Comparison of ENCODE assay signal across 8 cellular contexts in the genomic region with DNA sequence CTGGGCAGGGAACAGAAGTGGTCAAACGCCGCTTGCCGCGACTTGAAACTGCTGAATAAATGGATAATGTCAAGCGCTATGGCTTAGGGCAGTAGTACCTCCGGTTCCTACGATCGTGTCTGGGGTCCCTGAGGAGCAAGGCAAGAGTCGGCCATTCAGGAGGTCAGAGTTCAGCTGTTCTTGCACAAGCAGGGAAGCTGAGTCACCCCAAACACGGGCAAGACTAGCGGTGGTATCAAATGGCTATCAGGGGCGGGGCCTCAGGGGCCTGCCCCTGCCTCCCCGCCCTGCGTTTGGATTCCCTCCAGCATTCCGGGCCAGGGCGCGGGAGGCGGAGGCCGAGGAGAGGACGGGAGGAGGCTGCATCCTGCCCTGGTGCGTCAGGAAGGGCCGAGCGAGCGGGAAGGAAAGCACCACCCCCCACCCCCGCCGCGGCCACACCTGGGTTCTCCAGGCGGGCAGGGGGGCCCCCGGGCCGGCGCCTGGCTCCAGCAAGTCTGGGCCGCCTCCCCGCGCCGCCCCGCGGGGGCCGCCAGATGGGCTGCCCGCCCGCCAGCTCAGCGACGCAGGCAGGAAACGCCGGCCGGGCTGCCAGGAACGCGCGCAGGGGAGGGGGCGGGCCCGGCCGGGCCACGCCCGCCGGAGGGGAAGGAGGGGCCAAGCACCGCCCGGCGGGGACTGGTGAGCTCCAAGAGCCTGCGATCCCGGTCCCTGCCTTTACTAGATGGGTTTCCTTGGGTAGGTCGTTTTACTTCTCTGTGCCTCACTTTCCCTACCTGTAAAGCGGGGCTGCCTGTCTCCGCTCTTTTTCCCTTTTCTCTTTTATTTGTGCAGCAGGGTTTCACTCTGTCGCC. TPM values are rescaled to one million over a fixed set of nuclear protein-coding genes. Genes with fewer than 3 reads are reported as not detected.
DNase-seq lines count a peak whose midpoint lies in the region; ATAC-seq and TF ChIP-seq lines count a peak whose summit lies in the region.

No MANE protein-coding gene starts in this region.

- peak; percentile 79 to 97 (median 93) for TF ChIP-seq EP300 in upper lobe of left lung (IDR thresholded peaks at IDR 0.05)

- intact Hi-C loops in heart right ventricle (cut with DNase I) = loop anchor here in 6 of 10 donors (1.0 to 5.0 kb wide), 5 partner anchors 32 to 149 kb away; partner anchors contain the start of genes ID1 (in 5 of the 6) and BCL2L1 (in 1 of the 6)
- intact Hi-C loops in posterior cingulate gyrus (cut with DNase I) = loop anchor here (5.0 kb wide), 1 partner anchor 149 kb away; the partner anchor contains the start of gene BCL2L1

- H3K4me1 ChIP-seq in heart right ventricle (peaks cover 4 to 63% (median 39%) of the 10 kb centered on the region in 9 donors), upper lobe of left lung (peaks cover 35 to 55% (median 49%) of the 10 kb centered on the region in 4 donors)

- peak; percentile 89 for ATAC-seq in HG02798 (IDR thresholded peaks at IDR 0.05; ENCODE audit: poor library complexity, unreplicated experiment)
- ATAC-seq in heart right ventricle = peak; percentile 88 to 92 (median 90)
- ATAC-seq in upper lobe of left lung (ENCODE audit: low FRiP score in 2 of 2) = peak; percentile 94 to 95

- WGBS in adipose tissue, 3 donors = 0 to 1% (median 1%) methylated on average over 34 to 62 of the region's 63 CpGs
- 1% methylated on average over 59 to 63 of the region's 63 CpGs for WGBS in heart right ventricle, 2 donors
- WGBS in upper lobe of left lung, 2 donors = 1% methylated on average over 14 to 38 of the region's 63 CpGs

- H3K27me3 ChIP-seq in heart right ventricle (no peaks in the 10 kb centered on the region), upper lobe of left lung (no peaks in the 10 kb centered on the region)

- H3K36me3 ChIP-seq in heart right ventricle = peaks cover 0 to 26% (median 0%) of the 10 kb centered on the region in 9 donors
- H3K36me3 ChIP-seq in upper lobe of left lung = peaks cover 0 to 14% (median 3%) of the 10 kb centered on the region in 4 donors

- peak; percentile 97 for DNase-seq in NCI-H1417 treated with DMSO at 0.1 percent for 48 hours (lab: John Stamatoyannopoulos, UW)
- peak; percentile 98 to 100 for DNase-seq in SW 1271 (lab: John Stamatoyannopoulos, UW)
- DNase-seq in heart right ventricle = peak; percentile 93 to 96
- peak; percentile 70 to 98 (median 84) for DNase-seq in posterior cingulate gyrus
- DNase-seq in upper lobe of left lung = peak; percentile 97 to 99

- TF ChIP-seq POLR2A in upper lobe of left lung (IDR thresholded peaks at IDR 0.05) = peak in 3 of 4 donors; percentile 78 to 94 (median 79)

- H3K27ac ChIP-seq in adipose tissue (ENCODE audit: low read depth, low read length) (peak overlapping the region; percentile 95), heart right ventricle (peak overlapping the region; percentile 87 to 96 (median 93)), upper lobe of left lung (peak overlapping the region; percentile 89 to 97 (median 92))

- TF ChIP-seq CTCF in GM12875 (IDR thresholded peaks at IDR 0.05; ENCODE audit: borderline replicate concordance, insufficient read depth, low read depth, low read length) (no peak), heart right ventricle (IDR thresholded peaks at IDR 0.05) (peak in 1 of 9 donors; percentile 6), upper lobe of left lung (IDR thresholded peaks at IDR 0.05) (peak in 3 of 6 experiments; percentile 16 to 39 (median 17))

- peak overlapping the region; percentile 51 for H3K4me3 ChIP-seq in GM12875 (ENCODE audit: low read depth, low read length)
- H3K4me3 ChIP-seq in heart right ventricle = peak overlapping the region; percentile 22 to 69 (median 56)
- H3K4me3 ChIP-seq in upper lobe of left lung = peak overlapping the region; percentile 32 to 58 (median 50)

- H3K9me3 ChIP-seq in heart right ventricle = no peaks in the 10 kb centered on the region
- no peaks in the 10 kb centered on the region for H3K9me3 ChIP-seq in upper lobe of left lung

RNA-seq across cellular contexts. Expression of gene ID1, which starts 32.2 kb away (rescaled TPM):
- 100 to 1,000 TPM in 2 of 3 donors, 10 to 100 TPM in 1; 82.2 to 436 (median 301) TPM for polyA plus RNA-seq in adipose tissue
- 100 to 1,000 TPM in 7 of 10 donors, 10 to 100 TPM in 3; 42.8 to 204 (median 109) TPM for total RNA-seq in heart right ventricle
- polyA plus RNA-seq in heart right ventricle = 100 to 1,000 TPM; 230 to 551 TPM
- 100 to 1,000 TPM; 226 to 911 (median 570) TPM for total RNA-seq in upper lobe of left lung

RNA-seq across cellular contexts. Expression of gene HM13, which starts 58.7 kb away (rescaled TPM):
- polyA plus RNA-seq in adipose tissue (100 to 1,000 TPM in 2 of 3 donors, 10 to 100 TPM in 1; 69.4 to 265 (median 105) TPM), heart right ventricle (100 to 1,000 TPM in 1 of 2 donors, 10 to 100 TPM in 1; 65.1 to 102 TPM)
- total RNA-seq in heart right ventricle (10 to 100 TPM; 27.5 to 71.6 (median 33.5) TPM), upper lobe of left lung (100 to 1,000 TPM in 2 of 6 donors, 10 to 100 TPM in 4; 58.7 to 186 (median 81.6) TPM)

Comparison
In these comparisons a context has a peak if more than half of its experiments do, and no peak if none do; other contexts are left out.
1. Peak in every context shown above with its lines: DNase-seq, ATAC-seq, H3K4me3 ChIP-seq and H3K27ac ChIP-seq.